ENCODE assay signal across 1 cellular context in genomic region chr5:157544623-157544989, GRCh38.
TF ChIP-seq lines count a peak whose summit lies in the region.

No MANE protein-coding gene starts in this region.

TF ChIP-seq in H1, 55 proteins besides CTCF, POLR2A, EP300 and RAD21:
- TF ChIP-seq BRCA1 (IDR thresholded peaks at IDR 0.05; ENCODE audit: low read depth, low read length) (no peak), TEAD4 (IDR thresholded peaks at IDR 0.05; ENCODE audit: low read depth, low read length) (no peak), PHF8 (conservative IDR thresholded peaks at IDR 0.05; ENCODE audit: low read depth, low read length) (no peak), SIN3A (conservative IDR thresholded peaks at IDR 0.05 in 1 of 2, IDR thresholded peaks at IDR 0.05 in 1 of 2; ENCODE audit: low read depth in 1 of 2, low read length in 2 of 2) (no peak), CREB1 (IDR thresholded peaks at IDR 0.05) (no peak), NANOG (IDR thresholded peaks at IDR 0.05; ENCODE audit: insufficient read depth, low read depth, low read length, poor library complexity, severe bottlenecking) (no peak), ATF2 (IDR thresholded peaks at IDR 0.05; ENCODE audit: low read length) (no peak), MAFK (IDR thresholded peaks at IDR 0.05; ENCODE audit: low read depth, low read length) (no peak), RFX5 (IDR thresholded peaks at IDR 0.05; ENCODE audit: borderline replicate concordance, low read depth, low read length) (no peak), CHD1 (IDR thresholded peaks at IDR 0.05; ENCODE audit: low read depth, low read length) (no peak)
